14 cellular contexts compared by ENCODE assay signal in genomic region chr2:97673915-97674283, GRCh38. TPM values are rescaled to one million over a fixed set of nuclear protein-coding genes. Genes with fewer than 3 reads are reported as not detected.
A peak's percentile ranks its signal among the peaks of the same experiment; 100 is the strongest.
DNase-seq lines count a peak whose midpoint lies in the region; ATAC-seq and TF ChIP-seq lines count a peak whose summit lies in the region.
"Had no signal": no experiment of that assay in that cellular context is flagged by ENCODE, and none has a peak within 500 bp of the region (broad histone marks: within the 10 kb centered on the region; RNA-seq: fewer than 3 reads in every experiment).

No MANE protein-coding gene starts in this region.

- TF ChIP-seq CTCF in activated CD8-positive, alpha-beta T cell treated with anti-CD3 and anti-CD28 coated beads for 36 hours (IDR thresholded peaks at IDR 0.05), result no peak
- TF ChIP-seq CTCF in nephron progenitor cell (IDR thresholded peaks at IDR 0.05), result no peak

- DNase-seq in NCI-H2081 (lab: John Stamatoyannopoulos, UW) (peak; percentile 36 to 53), NCI-H2081 treated with DMSO at 0.1 percent for 48 hours (lab: John Stamatoyannopoulos, UW) (no peak), nephron progenitor cell (no peak), cerebellar cortex (ENCODE audit: low spot score) (no peak), NCI-H82 (lab: John Stamatoyannopoulos, UW) (no peak)
- DNase-seq in activated CD8-positive, alpha-beta T cell treated with anti-CD3 and anti-CD28 coated beads for 36 hours, result peak; percentile 87
- DNase-seq: Caco-2, glutamatergic neuron, NCI-H1694, SHP77 treated with DMSO at 0.1 percent for 48 hours, transverse colon had no signal

- peak; percentile 71 for ATAC-seq in GM19023 (IDR thresholded peaks at IDR 0.05; ENCODE audit: unreplicated experiment)
- ATAC-seq in activated CD8-positive, alpha-beta T cell treated with anti-CD3 and anti-CD28 coated beads for 36 hours, result peak; percentile 70
- ATAC-seq in GM21381 (IDR thresholded peaks at IDR 0.05; ENCODE audit: unreplicated experiment), result no peak

- H3K27me3 Mint-ChIP-seq in activated CD8-positive, alpha-beta T cell treated with anti-CD3 and anti-CD28 coated beads for 36 hours, result peaks cover 1% of the 10 kb centered on the region
- peaks cover 9% of the 10 kb centered on the region for H3K27me3 Mint-ChIP-seq in nephron progenitor cell (ENCODE audit: low read depth, poor library complexity)

- POLR2A ChIA-PET in activated CD8-positive, alpha-beta T cell treated with anti-CD3 and anti-CD28 coated beads for 36 hours (lab: Charles Lee), result interaction anchor here (0.7 to 1.7 kb wide), 3 partner anchors 10 to 28 kb away, joined by 3 to 7 read pairs (median 6); partner anchors contain the start of gene COX5B

- peaks cover 31% of the 10 kb centered on the region for H3K4me1 Mint-ChIP-seq in activated CD8-positive, alpha-beta T cell treated with anti-CD3 and anti-CD28 coated beads for 36 hours (ENCODE audit: low read depth)
- peaks cover 36% of the 10 kb centered on the region for H3K4me1 Mint-ChIP-seq in nephron progenitor cell

- H3K4me3 Mint-ChIP-seq in activated CD8-positive, alpha-beta T cell treated with anti-CD3 and anti-CD28 coated beads for 36 hours, result peak overlapping the region; percentile 6
- no peak overlapping the region for H3K4me3 Mint-ChIP-seq in nephron progenitor cell

- intact Hi-C loops in activated CD8-positive, alpha-beta T cell treated with anti-CD3 and anti-CD28 coated beads for 36 hours (cut with micrococcal nuclease), result no loop called here

- peak overlapping the region; percentile 88 for H3K27ac Mint-ChIP-seq in activated CD8-positive, alpha-beta T cell treated with anti-CD3 and anti-CD28 coated beads for 36 hours
- peak overlapping the region; percentile 60 for H3K27ac Mint-ChIP-seq in nephron progenitor cell

- H3K36me3 Mint-ChIP-seq in activated CD8-positive, alpha-beta T cell treated with anti-CD3 and anti-CD28 coated beads for 36 hours (ENCODE audit: low read depth), result peaks cover 2% of the 10 kb centered on the region
- H3K36me3 Mint-ChIP-seq in nephron progenitor cell (ENCODE audit: low read depth), result peaks cover 17% of the 10 kb centered on the region

- no peaks in the 10 kb centered on the region for H3K9me3 Mint-ChIP-seq in activated CD8-positive, alpha-beta T cell treated with anti-CD3 and anti-CD28 coated beads for 36 hours
- peaks cover 18% of the 10 kb centered on the region for H3K9me3 Mint-ChIP-seq in nephron progenitor cell

- CTCF ChIA-PET in activated CD8-positive, alpha-beta T cell treated with anti-CD3 and anti-CD28 coated beads for 36 hours (lab: Charles Lee), result interaction anchor here (1.0 to 1.7 kb wide), 2 partner anchors 23 to 83 kb away, joined by 5 to 9 read pairs; no protein-coding TSS in a partner anchor

RNA-seq across cellular contexts. Expression of gene C2orf92, which starts 4.4 kb away (rescaled TPM):
- total RNA-seq in activated CD8-positive, alpha-beta T cell treated with anti-CD3 and anti-CD28 coated beads for 36 hours, result 10 to 100 TPM in 1 of 2 experiments, 1 to 10 TPM in 1; 6.8 to 11.7 TPM

RNA-seq across cellular contexts. Expression of gene ACTR1B, which starts 10.1 kb away (rescaled TPM):
- total RNA-seq in activated CD8-positive, alpha-beta T cell treated with anti-CD3 and anti-CD28 coated beads for 36 hours, result 100 to 1,000 TPM; 143 to 150 TPM

RNA-seq across cellular contexts. Expression of gene COX5B, which starts 28.0 kb away (rescaled TPM):
- total RNA-seq in activated CD8-positive, alpha-beta T cell treated with anti-CD3 and anti-CD28 coated beads for 36 hours, result 100 to 1,000 TPM; 233 to 238 TPM

RNA-seq across cellular contexts. Expression of gene ZAP70, which starts 39.5 kb away (rescaled TPM):
- total RNA-seq in activated CD8-positive, alpha-beta T cell treated with anti-CD3 and anti-CD28 coated beads for 36 hours, result 100 to 1,000 TPM; 218 TPM
- total RNA-seq: A172 had no signal

Comparison
In these comparisons a context has a peak if more than half of its experiments do, and no peak if none do; other contexts are left out.
1. DNase-seq: peak in NCI-H2081 (2 of 2) and activated CD8-positive, alpha-beta T cell treated with anti-CD3 and anti-CD28 coated beads for 36 hours (single experiment); none in NCI-H2081 treated with DMSO at 0.1 percent for 48 hours (single experiment), nephron progenitor cell (single experiment), cerebellar cortex (single experiment) and NCI-H82 (single experiment).